Comparison of ENCODE assay signal across 1 cellular context in genomic region chr7:27144799-27145166, GRCh38.
TF ChIP-seq lines count a peak whose summit lies in the region.

No MANE protein-coding gene starts in this region.

TF ChIP-seq in HEK293, 187 proteins besides CTCF, POLR2A, EP300 and RAD21 (continued from another document):
- TF ChIP-seq, protein P1, sequence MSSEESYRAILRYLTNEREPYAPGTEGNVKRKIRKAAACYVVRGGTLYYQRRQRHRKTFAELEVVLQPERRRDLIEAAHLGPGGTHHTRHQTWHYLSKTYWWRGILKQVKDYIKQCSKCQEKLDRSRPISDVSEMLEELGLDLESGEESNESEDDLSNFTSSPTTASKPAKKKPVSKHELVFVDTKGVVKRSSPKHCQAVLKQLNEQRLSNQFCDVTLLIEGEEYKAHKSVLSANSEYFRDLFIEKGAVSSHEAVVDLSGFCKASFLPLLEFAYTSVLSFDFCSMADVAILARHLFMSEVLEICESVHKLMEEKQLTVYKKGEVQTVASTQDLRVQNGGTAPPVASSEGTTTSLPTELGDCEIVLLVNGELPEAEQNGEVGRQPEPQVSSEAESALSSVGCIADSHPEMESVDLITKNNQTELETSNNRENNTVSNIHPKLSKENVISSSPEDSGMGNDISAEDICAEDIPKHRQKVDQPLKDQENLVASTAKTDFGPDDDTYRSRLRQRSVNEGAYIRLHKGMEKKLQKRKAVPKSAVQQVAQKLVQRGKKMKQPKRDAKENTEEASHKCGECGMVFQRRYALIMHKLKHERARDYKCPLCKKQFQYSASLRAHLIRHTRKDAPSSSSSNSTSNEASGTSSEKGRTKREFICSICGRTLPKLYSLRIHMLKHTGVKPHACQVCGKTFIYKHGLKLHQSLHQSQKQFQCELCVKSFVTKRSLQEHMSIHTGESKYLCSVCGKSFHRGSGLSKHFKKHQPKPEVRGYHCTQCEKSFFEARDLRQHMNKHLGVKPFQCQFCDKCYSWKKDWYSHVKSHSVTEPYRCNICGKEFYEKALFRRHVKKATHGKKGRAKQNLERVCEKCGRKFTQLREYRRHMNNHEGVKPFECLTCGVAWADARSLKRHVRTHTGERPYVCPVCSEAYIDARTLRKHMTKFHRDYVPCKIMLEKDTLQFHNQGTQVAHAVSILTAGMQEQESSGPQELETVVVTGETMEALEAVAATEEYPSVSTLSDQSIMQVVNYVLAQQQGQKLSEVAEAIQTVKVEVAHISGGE (tag by site-specific recombination; conservative IDR thresholded peaks at IDR 0.05; ENCODE audit: low read depth), result no peak
- no peak for TF ChIP-seq ZNF239 (tag by site-specific recombination; IDR thresholded peaks at IDR 0.05)
- TF ChIP-seq ZNF610 (tag by site-specific recombination; IDR thresholded peaks at IDR 0.05; ENCODE audit: borderline replicate concordance), result no peak
- 0 out of 2 replicates have a peak, but pooled peaks have one; percentile 26 for TF ChIP-seq ZFP37 (tag by site-specific recombination; IDR thresholded peaks at IDR 0.05)
- TF ChIP-seq, protein P2, sequence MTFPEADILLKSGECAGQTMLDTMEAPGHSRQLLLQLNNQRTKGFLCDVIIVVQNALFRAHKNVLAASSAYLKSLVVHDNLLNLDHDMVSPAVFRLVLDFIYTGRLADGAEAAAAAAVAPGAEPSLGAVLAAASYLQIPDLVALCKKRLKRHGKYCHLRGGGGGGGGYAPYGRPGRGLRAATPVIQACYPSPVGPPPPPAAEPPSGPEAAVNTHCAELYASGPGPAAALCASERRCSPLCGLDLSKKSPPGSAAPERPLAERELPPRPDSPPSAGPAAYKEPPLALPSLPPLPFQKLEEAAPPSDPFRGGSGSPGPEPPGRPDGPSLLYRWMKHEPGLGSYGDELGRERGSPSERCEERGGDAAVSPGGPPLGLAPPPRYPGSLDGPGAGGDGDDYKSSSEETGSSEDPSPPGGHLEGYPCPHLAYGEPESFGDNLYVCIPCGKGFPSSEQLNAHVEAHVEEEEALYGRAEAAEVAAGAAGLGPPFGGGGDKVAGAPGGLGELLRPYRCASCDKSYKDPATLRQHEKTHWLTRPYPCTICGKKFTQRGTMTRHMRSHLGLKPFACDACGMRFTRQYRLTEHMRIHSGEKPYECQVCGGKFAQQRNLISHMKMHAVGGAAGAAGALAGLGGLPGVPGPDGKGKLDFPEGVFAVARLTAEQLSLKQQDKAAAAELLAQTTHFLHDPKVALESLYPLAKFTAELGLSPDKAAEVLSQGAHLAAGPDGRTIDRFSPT (tag by site-specific recombination; IDR thresholded peaks at IDR 0.05), result no peak
- TF ChIP-seq GLIS1 (tag by site-specific recombination; IDR thresholded peaks at IDR 0.05), result peak; percentile 9; the same call in 1 of the 2 replicates
- no peak for TF ChIP-seq SALL2 (tag by site-specific recombination; IDR thresholded peaks at IDR 0.05; ENCODE audit: borderline replicate concordance)
- no peak for TF ChIP-seq ZNF223 (tag by site-specific recombination; IDR thresholded peaks at IDR 0.05)
- TF ChIP-seq ZNF624 (tag by site-specific recombination; IDR thresholded peaks at IDR 0.05), result no peak
- TF ChIP-seq ZNF837 (tag by site-specific recombination; IDR thresholded peaks at IDR 0.05), result no peak
- TF ChIP-seq ZNF114 (tag by site-specific recombination; IDR thresholded peaks at IDR 0.05), result no peak
- TF ChIP-seq ZNF146 (tag by site-specific recombination; IDR thresholded peaks at IDR 0.05), result no peak
- TF ChIP-seq KLF16 (tag by site-specific recombination; IDR thresholded peaks at IDR 0.05), result no peak
- TF ChIP-seq ZNF292 (tag by site-specific recombination; IDR thresholded peaks at IDR 0.05; ENCODE audit: borderline replicate concordance, low read depth), result no peak
